In genomic region chr20:1810572-1810925, GRCh38 we compare ENCODE assay signal across 15 cellular contexts.
DNase-seq lines count a peak whose midpoint lies in the region; ATAC-seq and TF ChIP-seq lines count a peak whose summit lies in the region.
"Had no signal": no experiment of that assay in that cellular context is flagged by ENCODE, and none has a peak within 500 bp of the region (broad histone marks: within the 10 kb centered on the region; RNA-seq: fewer than 3 reads in every experiment).

No MANE protein-coding gene starts in this region.

- peak overlapping the region; percentile 97 for H2BK120ac ChIP-seq in IMR-90 (ENCODE audit: low read depth, low read length)

- H4K91ac ChIP-seq in IMR-90 (ENCODE audit: insufficient read depth, low read depth, low read length): peak overlapping the region; percentile 99

- H3K4me3 ChIP-seq in IMR-90 (ENCODE audit: insufficient read depth, low read depth, low read length): no peak overlapping the region
- H3K4me3 ChIP-seq in coronary artery: no peak overlapping the region
- no peak overlapping the region for H3K4me3 ChIP-seq in mesodermal cell (ENCODE audit: extremely low read depth, insufficient read depth, low read length, poor library complexity, severe bottlenecking)
- H3K4me3 ChIP-seq: lung had no signal

- no peak for TF ChIP-seq RAD21 in IMR-90 (IDR thresholded peaks at IDR 0.05; ENCODE audit: low read length)

- H2AFZ ChIP-seq in IMR-90 (replicated peaks; ENCODE audit: low read length, poor library complexity): no peak overlapping the region

- H2BK5ac ChIP-seq in IMR-90 (ENCODE audit: low read depth, low read length, poor library complexity, severe bottlenecking): peak overlapping the region; percentile 92

- POLR2A ChIA-PET in IMR-90 (lab: Charles Lee; ENCODE audit: unreplicated experiment): interaction anchor here (0.6 kb wide), 1 partner anchor 8 kb away, joined by 4 read pairs; no protein-coding TSS in a partner anchor

- H3K9ac ChIP-seq in IMR-90 (ENCODE audit: low read depth, low read length): peak overlapping the region; percentile 81

- whole genome bisulfite sequencing in IMR-90 (ENCODE audit: extremely low coverage in 2 of 2, insufficient read length in 1 of 2), 2 experiments: no CpG with 5 or more reads among the region's 5 CpGs
- WGBS in mesodermal cell (ENCODE audit: insufficient coverage in 2 of 2), 2 experiments: 71 to 85% methylated on average over 2 of the region's 5 CpGs

- peak overlapping the region; percentile 92 for H2AK9ac ChIP-seq in IMR-90 (replicated peaks; ENCODE audit: low read depth, low read length, poor library complexity)

- dilution Hi-C loops in IMR-90 (cut with HindIII; ENCODE audit: low sequenced_read_pairs, unreplicated experiment): no loop called here

- no peaks in the 10 kb centered on the region for H3K27me3 ChIP-seq in IMR-90 (ENCODE audit: control insufficient read depth, insufficient read depth, low read length)

- peaks cover 43% of the 10 kb centered on the region for H3K4me1 ChIP-seq in IMR-90 (ENCODE audit: control insufficient read depth, insufficient read depth, low read length)
- peaks cover 56% of the 10 kb centered on the region for H3K4me1 ChIP-seq in mesodermal cell (ENCODE audit: control insufficient read depth, insufficient read depth, low read length, poor library complexity, severe bottlenecking)

- H3K56ac ChIP-seq in IMR-90 (ENCODE audit: extremely low read depth, insufficient read depth, low read length): peak overlapping the region; percentile 88

- H2BK15ac ChIP-seq in IMR-90 (ENCODE audit: low read depth, low read length): peak overlapping the region; percentile 100; the same call in 2 of the 3 replicates

- BruUV-seq in IMR-90 (replicated peaks; lab: Mats Ljungman, UMichigan): no TSS peak

- no peak overlapping the region for H3K4me2 ChIP-seq in IMR-90 (ENCODE audit: low read depth, low read length)

- intact Hi-C loops in IMR-90 (cut with micrococcal nuclease): no loop called here

- H4K8ac ChIP-seq in IMR-90 (ENCODE audit: low read depth in 2 of 2, low read length in 2 of 2): peak overlapping the region; percentile 60 to 99

- TF ChIP-seq CTCF in IMR-90 (conservative IDR thresholded peaks at IDR 0.05; ENCODE audit: low read depth, low read length): no peak
- TF ChIP-seq CTCF in coronary artery (IDR thresholded peaks at IDR 0.05): no peak

- H4K20me1 ChIP-seq in IMR-90 (ENCODE audit: insufficient read depth, low read length): no peaks in the 10 kb centered on the region

- H3K27ac ChIP-seq in IMR-90 (ENCODE audit: insufficient read depth, low read length) (peak overlapping the region; percentile 98), coronary artery (peak overlapping the region; percentile 78 to 86), mesodermal cell (ENCODE audit: low read depth, low read length, severe bottlenecking) (peak overlapping the region; percentile 95), substantia nigra (ENCODE audit: low read depth, low read length, poor library complexity, severe bottlenecking) (peak overlapping the region; percentile 90)

- H3K23ac ChIP-seq in IMR-90 (ENCODE audit: low read depth, low read length): peak overlapping the region; percentile 96

- no peak for TF ChIP-seq POLR2A in IMR-90 (IDR thresholded peaks at IDR 0.05; ENCODE audit: low read depth, low read length)

- H3K36me3 ChIP-seq in IMR-90 (ENCODE audit: control insufficient read depth, insufficient read depth, low read length): no peaks in the 10 kb centered on the region
- H3K36me3 ChIP-seq in mesodermal cell (ENCODE audit: control insufficient read depth, insufficient read depth, low read length): no peaks in the 10 kb centered on the region

- peak overlapping the region; percentile 96 for H3K18ac ChIP-seq in IMR-90 (ENCODE audit: low read depth, low read length)

- H3K79me1 ChIP-seq in IMR-90 (ENCODE audit: low read depth in 1 of 2, low read length in 2 of 2): peaks cover 0 to 11% of the 10 kb centered on the region in 2 experiments; a peak in 1 of 4 replicates

- H3K4ac ChIP-seq in IMR-90 (ENCODE audit: low read depth, low read length): peak overlapping the region; percentile 100

- ATAC-seq in IMR-90 (ENCODE audit: low read depth) (no peak), HG02938 (IDR thresholded peaks at IDR 0.05; ENCODE audit: unreplicated experiment) (no peak), HG03520 (IDR thresholded peaks at IDR 0.05; ENCODE audit: unreplicated experiment) (no peak)
- ATAC-seq: activated T-cell treated with anti-CD3 and anti-CD28 coated beads, Interleukin-2, amount 50 U/mL, for 72 hours; HCT116 had no signal

- H2BK20ac ChIP-seq in IMR-90 (ENCODE audit: low read depth, low read length): peak overlapping the region; percentile 99

- no peaks in the 10 kb centered on the region for H3K9me3 ChIP-seq in IMR-90 (ENCODE audit: control insufficient read depth, insufficient read depth, low read length)
- H3K9me3 ChIP-seq in mesodermal cell (ENCODE audit: control insufficient read depth, low read length): no peaks in the 10 kb centered on the region

- DNase-seq in IMR-90: no peak
- no peak for DNase-seq in coronary artery (ENCODE audit: low spot score)
- peak in 1 of 49 donors; percentile 69 for DNase-seq in substantia nigra (lab: John Stamatoyannopoulos, UW)
- DNase-seq in NK-92 (lab: John Stamatoyannopoulos, UW; ENCODE audit: unreplicated experiment): no peak
- no peak for DNase-seq in NCI-H748 (lab: John Stamatoyannopoulos, UW; ENCODE audit: unreplicated experiment)
- DNase-seq: activated CD4-positive, alpha-beta T cell treated with anti-CD3 and anti-CD28 coated beads, Interleukin-2, amount 10 ng/mL, durations not matched to agents 7 days and 5 days; activated T-cell treated with anti-CD3 and anti-CD28 coated beads, Interleukin-2, amount 50 U/mL, for 72 hours; CD4-positive, alpha-beta T cell; stimulated activated CD4-positive, alpha-beta T cell treated with anti-CD3 and anti-CD28 coated beads, Interleukin-4, amount 100 ng/mL, for 1 hour; stimulated activated naive CD4-positive, alpha-beta T cell had no signal

- peak overlapping the region; percentile 100 for H2AK5ac ChIP-seq in IMR-90 (ENCODE audit: low read depth, low read length)

- CTCF ChIA-PET in IMR-90 (lab: Yijun Ruan, JAX): interaction anchor here (1.4 to 2.5 kb wide), 3 partner anchors 8 to 34 kb away, joined by 3 to 6 read pairs (median 4); no protein-coding TSS in a partner anchor

- H4K5ac ChIP-seq in IMR-90 (ENCODE audit: low read depth, low read length): peak overlapping the region; percentile 99

- peaks cover 38% of the 10 kb centered on the region for H3K9me1 ChIP-seq in IMR-90 (ENCODE audit: insufficient read depth, low read length)

- H3K14ac ChIP-seq in IMR-90 (replicated peaks; ENCODE audit: low read depth, low read length): peak overlapping the region; percentile 90

- in situ Hi-C loops in IMR-90 (cut with MboI; ENCODE audit: low sequenced_read_pairs): no loop called here

TF ChIP-seq in IMR-90, 13 proteins besides CTCF, POLR2A, EP300 and RAD21:
- TF ChIP-seq MAZ (IDR thresholded peaks at IDR 0.05; ENCODE audit: borderline replicate concordance, low read depth, low read length) (no peak), SMC3 (IDR thresholded peaks at IDR 0.05; ENCODE audit: low read depth, low read length) (no peak), USF2 (IDR thresholded peaks at IDR 0.05; ENCODE audit: low read depth, low read length) (no peak), MXI1 (IDR thresholded peaks at IDR 0.05; ENCODE audit: borderline replicate concordance, low read depth, low read length) (no peak), BHLHE40 (IDR thresholded peaks at IDR 0.05; ENCODE audit: low read depth, low read length) (no peak), ELK1 (IDR thresholded peaks at IDR 0.05; ENCODE audit: borderline replicate concordance, low read depth, low read length) (no peak)
